Comparison of ENCODE assay signal across 26 cellular contexts in the genomic region with DNA sequence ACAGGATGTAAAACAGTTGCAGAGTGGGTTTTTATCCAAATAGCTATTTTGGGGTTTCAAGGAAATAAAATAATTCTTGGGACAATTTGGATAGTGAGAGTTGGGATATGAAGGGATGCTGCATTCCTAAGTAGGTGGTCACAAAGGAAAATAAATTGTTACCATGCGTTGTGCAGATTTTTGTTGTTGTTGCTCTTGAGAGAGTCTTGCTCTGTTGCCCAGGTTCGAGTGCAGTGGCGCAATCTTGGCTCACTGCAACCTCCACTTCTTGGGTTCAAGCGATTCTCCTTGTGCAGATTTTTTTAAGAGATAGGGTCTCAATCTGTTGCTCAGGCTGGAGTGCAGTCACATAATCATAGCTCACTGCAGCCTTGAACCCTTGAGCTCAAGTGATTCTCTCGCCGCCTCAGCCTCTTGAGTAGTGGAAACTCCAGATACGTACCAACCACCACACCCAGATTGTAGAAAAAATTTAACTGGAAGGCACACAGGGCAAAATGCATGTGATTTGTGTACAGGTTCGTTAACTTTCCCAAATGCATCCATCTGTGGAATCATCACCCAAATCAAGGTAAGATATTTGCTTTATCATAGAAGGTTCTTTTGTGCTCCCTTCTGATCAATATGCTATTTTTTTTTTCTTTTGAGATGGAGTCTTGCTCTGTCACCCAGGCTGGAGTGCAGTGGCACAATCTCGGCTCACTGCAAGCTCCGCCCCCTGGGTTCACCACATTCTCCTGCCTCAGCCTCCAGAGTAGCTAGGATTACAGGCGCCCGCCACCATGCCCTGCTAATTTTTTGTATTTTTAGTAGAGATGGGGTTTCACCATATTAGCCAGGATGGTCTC. TPM values are rescaled to one million over a fixed set of nuclear protein-coding genes. Genes with fewer than 3 reads are reported as not detected.
DNase-seq lines count a peak whose midpoint lies in the region; ATAC-seq, FAIRE-seq and TF ChIP-seq lines count a peak whose summit lies in the region.
"Had no signal": no experiment of that assay in that cellular context is flagged by ENCODE, and none has a peak within 500 bp of the region (broad histone marks: within the 10 kb centered on the region; RNA-seq: fewer than 3 reads in every experiment).

No MANE protein-coding gene starts in this region.

- H2AFZ ChIP-seq in HepG2 (ENCODE audit: low read length): no peak overlapping the region

- in situ Hi-C loops in HepG2 (cut with HindIII; ENCODE audit: extremely low pct_ligation_motif_present, low pct_unique_long_range_greater_than_20kb): no loop called here

- DNase-seq in HepG2 (ENCODE audit: low spot score): no peak
- no peak for DNase-seq in right lobe of liver
- DNase-seq in MV-4-11 (lab: John Stamatoyannopoulos, UW): peak; percentile 32
- no peak for DNase-seq in chondrocyte (ENCODE audit: low spot score)
- DNase-seq in upper lobe of left lung: peak in 1 of 2 donors; percentile 45
- DNase-seq in activated CD4-positive, CD25-positive, alpha-beta regulatory T cell (lab: John Stamatoyannopoulos, UW): no peak
- DNase-seq in NCI-H446 treated with DMSO at 0.1 percent for 48 hours (lab: John Stamatoyannopoulos, UW): no peak
- DNase-seq: ACHN; activated CD4-positive, alpha-beta T cell treated with anti-CD3 and anti-CD28 coated beads, Interleukin-2, amount 10 ng/mL, durations not matched to agents 7 days and 5 days; activated naive CD4-positive, alpha-beta T cell treated with anti-CD3 and anti-CD28 coated beads for 36 hours; amniotic stem cell; brain microvascular endothelial cell; left ventricle myocardium inferior; naive thymus-derived CD4-positive, alpha-beta T cell; NCI-H1092; NCI-H1694 treated with DMSO at 0.1 percent for 48 hours; NCI-H774; stimulated activated CD8-positive, alpha-beta memory T cell treated with anti-CD3 and anti-CD28 coated beads, Interleukin-4, amount 100 ng/mL, for 48 hours; T-helper 2 cell had no signal

- no peak for FAIRE-seq in HepG2 (lab: Jason Lieb, UNC)
- FAIRE-seq: GM12878 had no signal

- peaks cover 14% of the 10 kb centered on the region for H3K4me1 Mint-ChIP-seq in chondrocyte (ENCODE audit: low read depth)

- H3K4me1 ChIP-seq in HepG2 (ENCODE audit: insufficient read depth, low read length) (peaks cover 50% of the 10 kb centered on the region), right lobe of liver (peaks cover 0 to 6% (median 0%) of the 10 kb centered on the region in 4 donors), upper lobe of left lung (peaks cover 0 to 9% (median 0%) of the 10 kb centered on the region in 4 donors)
- H3K4me1 ChIP-seq: BLaER1 had no signal

- TF ChIP-seq EP300 in HepG2 (IDR thresholded peaks at IDR 0.05; ENCODE audit: low read depth in 2 of 2, low read length in 2 of 2) (no peak), HepG2 (CRISPR knock-in tag; IDR thresholded peaks at IDR 0.05; ENCODE audit: borderline replicate concordance) (no peak), upper lobe of left lung (IDR thresholded peaks at IDR 0.05) (no peak)

- H3K4me3 ChIP-seq in HepG2 (replicated peaks in 1 of 3; ENCODE audit: insufficient read depth in 1 of 3, low read depth in 2 of 3, low read length in 3 of 3): no peak overlapping the region
- H3K4me3 ChIP-seq in right lobe of liver: no peak overlapping the region
- no peak overlapping the region for H3K4me3 ChIP-seq in upper lobe of left lung
- H3K4me3 ChIP-seq: BLaER1, GM12878, left ventricle myocardium inferior had no signal

- H3K9me3 ChIP-seq in HepG2 (ENCODE audit: low read length) (no peaks in the 10 kb centered on the region), right lobe of liver (no peaks in the 10 kb centered on the region), upper lobe of left lung (no peaks in the 10 kb centered on the region)
- H3K9me3 ChIP-seq: BLaER1, left ventricle myocardium inferior had no signal

- CTCF ChIA-PET in HepG2 (lab: Yijun Ruan, JAX; ENCODE audit: low intra/inter-chr PET ratio, low total read pairs): no interaction called here

- H3K27me3 Mint-ChIP-seq in chondrocyte (ENCODE audit: low read depth): no peaks in the 10 kb centered on the region
- H3K27me3 Mint-ChIP-seq: activated CD4-positive, alpha-beta T cell treated with anti-CD3 and anti-CD28 coated beads, Interleukin-2, amount 10 ng/mL, durations not matched to agents 7 days and 5 days; naive thymus-derived CD4-positive, alpha-beta T cell had no signal

- H3K4me3 Mint-ChIP-seq in chondrocyte (ENCODE audit: unreplicated experiment): no peak overlapping the region
- H3K4me3 Mint-ChIP-seq: activated CD4-positive, alpha-beta T cell treated with anti-CD3 and anti-CD28 coated beads, Interleukin-2, amount 10 ng/mL, durations not matched to agents 7 days and 5 days; activated naive CD4-positive, alpha-beta T cell treated with anti-CD3 and anti-CD28 coated beads for 36 hours; activated T-helper 1 cell treated with anti-CD3 and anti-CD28 coated beads, Interleukin-12 subunit alpha, Interleukin-12 subunit beta, Interleukin-2, Interleukin-4 antibody, amounts not matched to agents 30 ng/mL and 10 ng/mL and 1 ng/mL, durations not matched to agents 14 hours and 24 hours and 36 hours; mesothelial cell of epicardium; naive thymus-derived CD4-positive, alpha-beta T cell had no signal

- H3K9ac ChIP-seq in HepG2 (ENCODE audit: insufficient read depth, low read depth, low read length): no peak overlapping the region
- H3K9ac ChIP-seq: BLaER1 had no signal

- TF ChIP-seq CTCF in HepG2 (CRISPR knock-in tag; IDR thresholded peaks at IDR 0.05) (no peak), right lobe of liver (IDR thresholded peaks at IDR 0.05) (no peak), chondrocyte (IDR thresholded peaks at IDR 0.05) (no peak), upper lobe of left lung (IDR thresholded peaks at IDR 0.05) (no peak)

- no peaks in the 10 kb centered on the region for H3K79me2 ChIP-seq in HepG2 (ENCODE audit: insufficient read depth, low read length)

- ATAC-seq in HepG2 (no peak), right lobe of liver (no peak), upper lobe of left lung (ENCODE audit: low FRiP score in 2 of 2) (peak; percentile 28 to 87), HG03469 (IDR thresholded peaks at IDR 0.05; ENCODE audit: unreplicated experiment) (no peak)
- ATAC-seq: GM12878; HCT116; naive thymus-derived CD4-positive, alpha-beta T cell had no signal

- TF ChIP-seq RAD21 in HepG2 (CRISPR knock-in tag; IDR thresholded peaks at IDR 0.05): no peak

- no peaks in the 10 kb centered on the region for H3K27me3 ChIP-seq in HepG2 (ENCODE audit: control insufficient read depth in 1 of 2, insufficient read depth in 2 of 2, low read length in 2 of 2)
- H3K27me3 ChIP-seq in right lobe of liver: no peaks in the 10 kb centered on the region
- no peaks in the 10 kb centered on the region for H3K27me3 ChIP-seq in upper lobe of left lung
- H3K27me3 ChIP-seq: BLaER1, brain microvascular endothelial cell had no signal

- H3K36me3 ChIP-seq in HepG2 (replicated peaks in 1 of 2; ENCODE audit: control insufficient read depth in 1 of 2, insufficient read depth in 2 of 2, low read length in 2 of 2) (peaks cover 15 to 21% of the 10 kb centered on the region in 2 experiments), right lobe of liver (peaks cover 0 to 7% (median 0%) of the 10 kb centered on the region in 4 donors), upper lobe of left lung (peaks cover 15 to 37% (median 33%) of the 10 kb centered on the region in 4 donors)

- TF ChIP-seq POLR2A in HepG2 (IDR thresholded peaks at IDR 0.05; ENCODE audit: insufficient read depth in 1 of 2, low read depth in 2 of 2, low read length in 2 of 2): no peak
- no peak for TF ChIP-seq POLR2A in right lobe of liver (IDR thresholded peaks at IDR 0.05)
- TF ChIP-seq POLR2A in upper lobe of left lung (IDR thresholded peaks at IDR 0.05): no peak

- peaks cover 22% of the 10 kb centered on the region; the same call in 1 of the 2 replicates for H4K20me1 ChIP-seq in HepG2 (ENCODE audit: insufficient read depth, low read length)

- H3K27ac ChIP-seq in HepG2 (ENCODE audit: extremely low read length, insufficient read depth, low read length) (no peak overlapping the region), right lobe of liver (no peak overlapping the region), upper lobe of left lung (peak overlapping the region in 2 of 4 donors; percentile 22 to 39)
- H3K27ac ChIP-seq: BLaER1, brain microvascular endothelial cell, HL-60, left ventricle myocardium inferior had no signal

- no peak overlapping the region for H3K4me2 ChIP-seq in HepG2 (ENCODE audit: low read depth, low read length)
- H3K4me2 ChIP-seq: BLaER1 had no signal

- 91% methylated on average over 12 of the region's 12 CpGs for WGBS in HepG2 (ENCODE audit: low lambda C conversion rate)
- 73% methylated on average over 9 of the region's 12 CpGs for WGBS in right lobe of liver (ENCODE audit: insufficient coverage, low coverage, low lambda C conversion rate, missing lambda C conversion rate)
- WGBS in upper lobe of left lung, 2 donors: 68 to 78% methylated on average over 11 to 12 of the region's 12 CpGs

- peak overlapping the region; percentile 54 for H3K27ac Mint-ChIP-seq in chondrocyte (ENCODE audit: unreplicated experiment)
- H3K27ac Mint-ChIP-seq: activated CD4-positive, alpha-beta T cell treated with anti-CD3 and anti-CD28 coated beads, Interleukin-2, amount 10 ng/mL, durations not matched to agents 7 days and 5 days; activated naive CD4-positive, alpha-beta T cell treated with anti-CD3 and anti-CD28 coated beads for 36 hours; activated T-helper 1 cell treated with anti-CD3 and anti-CD28 coated beads, Interleukin-12 subunit alpha, Interleukin-12 subunit beta, Interleukin-2, Interleukin-4 antibody, amounts not matched to agents 30 ng/mL and 10 ng/mL and 1 ng/mL, durations not matched to agents 14 hours and 24 hours and 36 hours; mesothelial cell of epicardium; naive thymus-derived CD4-positive, alpha-beta T cell had no signal

- H3K9me3 Mint-ChIP-seq in chondrocyte (ENCODE audit: low read depth): no peaks in the 10 kb centered on the region
- H3K9me3 Mint-ChIP-seq: activated CD4-positive, alpha-beta T cell treated with anti-CD3 and anti-CD28 coated beads, Interleukin-2, amount 10 ng/mL, durations not matched to agents 7 days and 5 days; activated naive CD4-positive, alpha-beta T cell treated with anti-CD3 and anti-CD28 coated beads for 36 hours; activated T-helper 1 cell treated with anti-CD3 and anti-CD28 coated beads, Interleukin-12 subunit alpha, Interleukin-12 subunit beta, Interleukin-2, Interleukin-4 antibody, amounts not matched to agents 30 ng/mL and 10 ng/mL and 1 ng/mL, durations not matched to agents 14 hours and 24 hours and 36 hours; mesothelial cell of epicardium had no signal

- no TSS peak for BruUV-seq in HepG2 (replicated peaks; lab: Mats Ljungman, UMichigan)

- POLR2A ChIA-PET in HepG2 (lab: Yijun Ruan, JAX): interaction anchor here (1.0 to 3.0 kb wide), 4 partner anchors 9 to 78 kb away, joined by 4 to 14 read pairs (median 6); a partner anchor contains a TSS

- intact Hi-C loops in HepG2 (cut with micrococcal nuclease; ENCODE audit: unreplicated experiment) (loop anchor here (5.0 kb wide), 1 partner anchor 65 kb away; no protein-coding TSS in a partner anchor), right lobe of liver (cut with DNase I) (no loop called here)

- H3K36me3 Mint-ChIP-seq in chondrocyte (ENCODE audit: low read depth): peaks cover 22% of the 10 kb centered on the region

RNA-seq across cellular contexts. Expression of a gene that starts 16.0 kb away (rescaled TPM):
- total RNA-seq in HepG2 (2016; rRNA removed; fragmentation: Illumina TruSeq; extraction: Trizol) (62.9 and 120 TPM in 2 replicates), right lobe of liver (1 to 10 TPM; 1.8 to 8.0 (median 4.4) TPM), chondrocyte (77.3 to 310 TPM (median 304 TPM) in 3 replicates), upper lobe of left lung (100 to 1,000 TPM in 2 of 6 donors, 10 to 100 TPM in 4; 52.4 to 147 (median 83.9) TPM)
- total RNA-seq in HepG2 (2016; cell fraction: cytosol; rRNA removed; fragmentation: Illumina TruSeq; extraction: Trizol; ENCODE audit: low read depth): 32.1 and 33.8 TPM in 2 replicates
- 60.0 and 120 TPM in 2 replicates for total RNA-seq in HepG2 (2016; cell fraction: insoluble cytoplasmic fraction; rRNA removed; fragmentation: Illumina TruSeq; extraction: Trizol)
- 66.6 and 68.6 TPM in 2 replicates for total RNA-seq in HepG2 (2016; cell fraction: membrane; rRNA removed; fragmentation: Illumina TruSeq; extraction: Trizol)
- total RNA-seq in HepG2 (2016; cell fraction: nucleus; rRNA removed; fragmentation: Illumina TruSeq; extraction: Trizol): 104 and 128 TPM in 2 replicates
- polyA plus RNA-seq in HepG2 (2011; rRNA removed): 159 and 209 TPM in 2 replicates
- 144 and 165 TPM in 2 replicates for polyA plus RNA-seq in HepG2 (2011; cell fraction: cytosol; rRNA removed)
- 113 and 131 TPM in 2 replicates for polyA plus RNA-seq in HepG2 (2011; cell fraction: nucleus; rRNA removed)
- 119 and 235 TPM in 2 replicates for polyA plus RNA-seq in HepG2 (2012)
- polyA plus RNA-seq in HepG2 (2016; cell fraction: cytosol; fragmentation: Illumina TruSeq; extraction: Trizol; ENCODE audit: low read depth): 34.6 and 34.8 TPM in 2 replicates
- polyA plus RNA-seq in HepG2 (2016; cell fraction: insoluble cytoplasmic fraction; fragmentation: Illumina TruSeq; extraction: Trizol; ENCODE audit: low read depth): 74.0 and 78.9 TPM in 2 replicates
- polyA plus RNA-seq in HepG2 (2016; cell fraction: membrane; fragmentation: Illumina TruSeq; extraction: Trizol; ENCODE audit: low read depth): 51.1 and 55.4 TPM in 2 replicates
- 197 and 219 TPM in 2 replicates for polyA plus RNA-seq in HepG2 (2016; cell fraction: nucleus; fragmentation: Illumina TruSeq; extraction: Trizol; ENCODE audit: insufficient read depth, low read depth)
- polyA minus RNA-seq in HepG2 (2011; rRNA and poly(A)+ RNA removed; ENCODE audit: low replicate concordance): 282 and 502 TPM in 2 replicates
- polyA minus RNA-seq in HepG2 (2011; cell fraction: cytosol; rRNA and poly(A)+ RNA removed): 101 and 104 TPM in 2 replicates
- polyA minus RNA-seq in HepG2 (2011; cell fraction: nucleus; rRNA and poly(A)+ RNA removed): 52.3 and 68.3 TPM in 2 replicates

RNA-seq across cellular contexts. Expression of a gene that starts 26.1 kb away (rescaled TPM):
- total RNA-seq in HepG2 (2016; rRNA removed; fragmentation: Illumina TruSeq; extraction: Trizol) (32.2 and 43.1 TPM in 2 replicates), right lobe of liver (10 to 100 TPM; 16.9 to 28.1 (median 23.7) TPM), chondrocyte (69.8 to 77.3 TPM (median 76.7 TPM) in 3 replicates), upper lobe of left lung (100 to 1,000 TPM in 2 of 6 donors, 10 to 100 TPM in 4; 59.8 to 168 (median 83.7) TPM)
- total RNA-seq in HepG2 (2016; cell fraction: cytosol; rRNA removed; fragmentation: Illumina TruSeq; extraction: Trizol; ENCODE audit: low read depth): 13.6 and 15.4 TPM in 2 replicates
- 25.7 and 41.7 TPM in 2 replicates for total RNA-seq in HepG2 (2016; cell fraction: insoluble cytoplasmic fraction; rRNA removed; fragmentation: Illumina TruSeq; extraction: Trizol)
- 30.2 and 30.9 TPM in 2 replicates for total RNA-seq in HepG2 (2016; cell fraction: membrane; rRNA removed; fragmentation: Illumina TruSeq; extraction: Trizol)
- total RNA-seq in HepG2 (2016; cell fraction: nucleus; rRNA removed; fragmentation: Illumina TruSeq; extraction: Trizol): 30.6 and 31.6 TPM in 2 replicates
- 57.3 and 80.7 TPM in 2 replicates for polyA plus RNA-seq in HepG2 (2011; rRNA removed)
- polyA plus RNA-seq in HepG2 (2011; cell fraction: cytosol; rRNA removed): 34.2 and 64.8 TPM in 2 replicates
- 266 and 313 TPM in 2 replicates for polyA plus RNA-seq in HepG2 (2011; cell fraction: nucleus; rRNA removed)
- polyA plus RNA-seq in HepG2 (2012): 35.6 and 48.5 TPM in 2 replicates
- polyA plus RNA-seq in HepG2 (2016; cell fraction: cytosol; fragmentation: Illumina TruSeq; extraction: Trizol; ENCODE audit: low read depth): 8.5 and 9.3 TPM in 2 replicates
- polyA plus RNA-seq in HepG2 (2016; cell fraction: insoluble cytoplasmic fraction; fragmentation: Illumina TruSeq; extraction: Trizol; ENCODE audit: low read depth): 34.1 and 37.8 TPM in 2 replicates
- polyA plus RNA-seq in HepG2 (2016; cell fraction: membrane; fragmentation: Illumina TruSeq; extraction: Trizol; ENCODE audit: low read depth): 21.1 and 23.2 TPM in 2 replicates
- 78.0 and 78.1 TPM in 2 replicates for polyA plus RNA-seq in HepG2 (2016; cell fraction: nucleus; fragmentation: Illumina TruSeq; extraction: Trizol; ENCODE audit: insufficient read depth, low read depth)
- 47.8 and 141 TPM in 2 replicates for polyA minus RNA-seq in HepG2 (2011; rRNA and poly(A)+ RNA removed; ENCODE audit: low replicate concordance)
- 30.6 and 39.4 TPM in 2 replicates for polyA minus RNA-seq in HepG2 (2011; cell fraction: cytosol; rRNA and poly(A)+ RNA removed)
- 37.0 and 47.4 TPM in 2 replicates for polyA minus RNA-seq in HepG2 (2011; cell fraction: nucleus; rRNA and poly(A)+ RNA removed)

RNA-seq across cellular contexts. Expression of a gene that starts 26.5 kb away (rescaled TPM):
- total RNA-seq in HepG2 (2016; rRNA removed; fragmentation: Illumina TruSeq; extraction: Trizol) (4.0 and 9.8 TPM in 2 replicates), right lobe of liver (1 to 10 TPM; 5.8 to 9.5 (median 7.4) TPM), chondrocyte (25.2 to 27.7 TPM (median 26.6 TPM) in 3 replicates), upper lobe of left lung (10 to 100 TPM; 16.6 to 26.2 (median 19.3) TPM)
- 1.2 and 1.9 TPM in 2 replicates for total RNA-seq in HepG2 (2016; cell fraction: cytosol; rRNA removed; fragmentation: Illumina TruSeq; extraction: Trizol; ENCODE audit: low read depth)
- 3.4 and 11.2 TPM in 2 replicates for total RNA-seq in HepG2 (2016; cell fraction: insoluble cytoplasmic fraction; rRNA removed; fragmentation: Illumina TruSeq; extraction: Trizol)
- 3.6 and 3.7 TPM in 2 replicates for total RNA-seq in HepG2 (2016; cell fraction: membrane; rRNA removed; fragmentation: Illumina TruSeq; extraction: Trizol)
- total RNA-seq in HepG2 (2016; cell fraction: nucleus; rRNA removed; fragmentation: Illumina TruSeq; extraction: Trizol): 11.2 and 11.6 TPM in 2 replicates
- 7.3 and 9.2 TPM in 2 replicates for polyA plus RNA-seq in HepG2 (2011; rRNA removed)
- 7.8 and 9.7 TPM in 2 replicates for polyA plus RNA-seq in HepG2 (2011; cell fraction: cytosol; rRNA removed)
- 27.5 and 33.9 TPM in 2 replicates for polyA plus RNA-seq in HepG2 (2011; cell fraction: nucleus; rRNA removed)
- 12.4 and 17.0 TPM in 2 replicates for polyA plus RNA-seq in HepG2 (2012)
- 0.63 and 1.3 TPM in 2 replicates for polyA plus RNA-seq in HepG2 (2016; cell fraction: cytosol; fragmentation: Illumina TruSeq; extraction: Trizol; ENCODE audit: low read depth)
- 5.1 TPM in 2 replicates for polyA plus RNA-seq in HepG2 (2016; cell fraction: insoluble cytoplasmic fraction; fragmentation: Illumina TruSeq; extraction: Trizol; ENCODE audit: low read depth)
- 1.7 and 2.3 TPM in 2 replicates for polyA plus RNA-seq in HepG2 (2016; cell fraction: membrane; fragmentation: Illumina TruSeq; extraction: Trizol; ENCODE audit: low read depth)
- 34.8 and 35.7 TPM in 2 replicates for polyA plus RNA-seq in HepG2 (2016; cell fraction: nucleus; fragmentation: Illumina TruSeq; extraction: Trizol; ENCODE audit: insufficient read depth, low read depth)
- polyA minus RNA-seq in HepG2 (2011; rRNA and poly(A)+ RNA removed; ENCODE audit: low replicate concordance): 6.9 and 11.0 TPM in 2 replicates
- polyA minus RNA-seq in HepG2 (2011; cell fraction: cytosol; rRNA and poly(A)+ RNA removed): 7.5 and 8.8 TPM in 2 replicates
- polyA minus RNA-seq in HepG2 (2011; cell fraction: nucleus; rRNA and poly(A)+ RNA removed): 10.3 and 11.5 TPM in 2 replicates

RNA-seq across cellular contexts. Expression of a gene that starts 55.5 kb away (rescaled TPM):
- total RNA-seq in HepG2 (2016; rRNA removed; fragmentation: Illumina TruSeq; extraction: Trizol): 6.7 and 13.2 TPM in 2 replicates
- 3.7 and 5.6 TPM in 2 replicates for total RNA-seq in HepG2 (2016; cell fraction: cytosol; rRNA removed; fragmentation: Illumina TruSeq; extraction: Trizol; ENCODE audit: low read depth)
- 7.7 and 10.7 TPM in 2 replicates for total RNA-seq in HepG2 (2016; cell fraction: insoluble cytoplasmic fraction; rRNA removed; fragmentation: Illumina TruSeq; extraction: Trizol)
- 10.7 and 11.6 TPM in 2 replicates for total RNA-seq in HepG2 (2016; cell fraction: membrane; rRNA removed; fragmentation: Illumina TruSeq; extraction: Trizol)
- total RNA-seq in HepG2 (2016; cell fraction: nucleus; rRNA removed; fragmentation: Illumina TruSeq; extraction: Trizol): 9.5 and 12.7 TPM in 2 replicates
- 7.3 and 9.2 TPM in 2 replicates for polyA plus RNA-seq in HepG2 (2011; rRNA removed)
- 5.7 and 8.3 TPM in 2 replicates for polyA plus RNA-seq in HepG2 (2011; cell fraction: cytosol; rRNA removed)
- 19.6 and 26.3 TPM in 2 replicates for polyA plus RNA-seq in HepG2 (2011; cell fraction: nucleus; rRNA removed)
- 12.3 and 18.9 TPM in 2 replicates for polyA plus RNA-seq in HepG2 (2012)
- polyA plus RNA-seq in HepG2 (2016; cell fraction: cytosol; fragmentation: Illumina TruSeq; extraction: Trizol; ENCODE audit: low read depth): 4.2 and 4.7 TPM in 2 replicates
- 12.5 and 12.9 TPM in 2 replicates for polyA plus RNA-seq in HepG2 (2016; cell fraction: insoluble cytoplasmic fraction; fragmentation: Illumina TruSeq; extraction: Trizol; ENCODE audit: low read depth)
- 6.8 and 7.6 TPM in 2 replicates for polyA plus RNA-seq in HepG2 (2016; cell fraction: membrane; fragmentation: Illumina TruSeq; extraction: Trizol; ENCODE audit: low read depth)
- polyA plus RNA-seq in HepG2 (2016; cell fraction: nucleus; fragmentation: Illumina TruSeq; extraction: Trizol; ENCODE audit: insufficient read depth, low read depth): 26.1 and 27.2 TPM in 2 replicates
- 10.6 and 14.4 TPM in 2 replicates for polyA minus RNA-seq in HepG2 (2011; rRNA and poly(A)+ RNA removed; ENCODE audit: low replicate concordance)
- 8.2 and 11.7 TPM in 2 replicates for polyA minus RNA-seq in HepG2 (2011; cell fraction: cytosol; rRNA and poly(A)+ RNA removed)
- polyA minus RNA-seq in HepG2 (2011; cell fraction: nucleus; rRNA and poly(A)+ RNA removed): 9.1 TPM in 2 replicates
- total RNA-seq in right lobe of liver: 10 to 100 TPM; 15.1 to 20.2 (median 16.9) TPM
- total RNA-seq in chondrocyte: 21.9 to 31.9 TPM (median 23.3 TPM) in 3 replicates
- total RNA-seq in upper lobe of left lung: 10 to 100 TPM; 25.2 to 65.4 (median 50.3) TPM

Comparison
In these comparisons a context has a peak if more than half of its experiments do, and no peak if none do; other contexts are left out.
1. ATAC-seq: peak in upper lobe of left lung (2 of 2); none in HepG2 (single experiment), right lobe of liver (0 of 4) and HG03469 (single experiment).